7 cellular contexts compared by ENCODE assay signal in the genomic region with DNA sequence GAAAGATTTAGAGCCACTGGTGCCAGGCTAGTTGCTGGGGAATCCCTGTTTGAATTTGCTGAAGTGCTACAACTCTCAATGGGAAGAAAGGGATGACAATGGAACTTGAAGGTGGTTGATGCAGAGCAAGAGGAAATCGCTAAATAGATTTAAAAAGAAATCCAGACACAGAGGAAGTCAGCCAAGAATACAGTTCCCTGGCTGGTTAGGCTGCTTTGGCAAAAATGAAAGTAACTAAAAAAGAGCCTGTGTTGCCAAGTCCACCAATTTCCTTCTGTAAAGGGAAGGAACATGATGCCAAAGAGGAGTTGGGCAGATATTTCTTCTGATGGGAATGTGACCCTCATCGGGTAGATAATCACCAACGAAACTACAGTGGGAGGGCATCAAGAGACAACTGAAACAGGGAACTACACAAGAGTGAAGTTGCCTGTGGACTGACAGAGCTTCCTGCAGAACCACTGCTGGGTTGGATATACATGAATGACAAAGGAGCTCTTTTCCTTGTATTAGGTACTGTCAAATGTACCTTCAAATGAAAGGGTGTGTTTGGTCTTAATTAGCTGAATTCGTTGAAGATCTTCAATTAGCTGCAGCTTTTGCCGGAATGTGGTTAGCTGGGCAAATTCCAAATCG. TPM values are rescaled to one million over a fixed set of nuclear protein-coding genes. Genes with fewer than 3 reads are reported as not detected.
DNase-seq lines count a peak whose midpoint lies in the region; ATAC-seq, FAIRE-seq and TF ChIP-seq lines count a peak whose summit lies in the region.
"Not testable (repeated sequence)": the region's sequence is repeated elsewhere in the genome, so short reads cannot be mapped to it uniquely, and the experiment has no call there.

No MANE protein-coding gene starts in this region.

- not testable (repeated sequence) for H3K36me3 ChIP-seq in GM23338 (ENCODE audit: insufficient read depth); K562 (ENCODE audit: control insufficient read depth, insufficient read depth, low read length); left lung; pancreas

- not testable (repeated sequence) for H3K9me2 ChIP-seq in GM23338 (ENCODE audit: insufficient read depth)

- H4K20me1 ChIP-seq in GM23338 (replicated peaks; ENCODE audit: insufficient read depth); K562 (replicated peaks; ENCODE audit: control insufficient read depth, insufficient read depth, low read length): not testable (repeated sequence)

- H3K9ac ChIP-seq in K562 (ENCODE audit: insufficient read depth in 1 of 2, low read depth in 2 of 2, low read length in 2 of 2) = not testable (repeated sequence)

- not testable (repeated sequence) for H3F3A ChIP-seq in GM23338 (replicated peaks; ENCODE audit: low read depth)

- BruUV-seq in K562 (replicated peaks; lab: Mats Ljungman, UMichigan) = not testable (repeated sequence)

- in situ Hi-C loops in K562 (cut with MboI) = loop anchor here (5.0 kb wide), 1 partner anchor 1403 kb away; no protein-coding TSS in a partner anchor

- intact Hi-C loops in K562 (cut with micrococcal nuclease); left cardiac atrium (cut with DNase I); left lung (cut with DNase I); pancreas (cut with DNase I): not testable (repeated sequence)

- not testable (repeated sequence) for H3K79me2 ChIP-seq in GM23338 (replicated peaks; ENCODE audit: insufficient read depth); K562 (ENCODE audit: control insufficient read depth, insufficient read depth, low read length)

- not testable (repeated sequence) for DNase-seq in GM23338 (ENCODE audit: low spot score); K562 (ENCODE audit: extremely low read depth in 1 of 4, low spot score in 3 of 4); left cardiac atrium; left lung; memory B cell (ENCODE audit: low spot score in 2 of 2); pancreas

- not testable (repeated sequence) for H3K9me3 Mint-ChIP-seq in GM23338, memory B cell

- not testable (repeated sequence) for H3K4me1 ChIP-seq in GM23338 (ENCODE audit: insufficient read depth); K562 (replicated peaks in 1 of 2; ENCODE audit: control insufficient read depth in 2 of 2, insufficient read depth in 2 of 2, low read length in 2 of 2); left lung; pancreas

- ATAC-seq in GM23338 = peak; percentile 83
- ATAC-seq in SK-N-SH treated with all-trans-retinoic acid at 6 μM for 48 hours = peak; percentile 61
- peak; percentile 42; the same call in 1 of the 3 replicates for ATAC-seq in K562
- ATAC-seq in left cardiac atrium = peak; percentile 12 to 37
- ATAC-seq in left lung = peak; percentile 39
- peak; percentile 47 for ATAC-seq in memory B cell (ENCODE audit: low read depth)
- peak in 3 of 4 donors; percentile 34 to 69 (median 63) for ATAC-seq in pancreas

- not testable (repeated sequence) for TF ChIP-seq POLR2A in K562 (conservative IDR thresholded peaks at IDR 0.05)

- H3K27ac Mint-ChIP-seq in GM23338, memory B cell: not testable (repeated sequence)

- TF ChIP-seq EP300 in K562 (IDR thresholded peaks at IDR 0.05; ENCODE audit: low read length) = not testable (repeated sequence)

- TF ChIP-seq CTCF in GM23338 (conservative IDR thresholded peaks at IDR 0.05; ENCODE audit: low read depth in 2 of 2); K562 (IDR thresholded peaks at IDR 0.05 in 2 of 3, conservative IDR thresholded peaks at IDR 0.05 in 1 of 3; ENCODE audit: insufficient read depth in 2 of 3, low read depth in 1 of 3, low read length in 3 of 3); left lung (IDR thresholded peaks at IDR 0.05); pancreas (IDR thresholded peaks at IDR 0.05): not testable (repeated sequence)

- POLR2A ChIA-PET in K562 (lab: Yijun Ruan, JAX) = not testable (repeated sequence)

- H3K9me1 ChIP-seq in K562 (ENCODE audit: control insufficient read depth, insufficient read depth, low read length) = not testable (repeated sequence)

- not testable (repeated sequence) for H3K27me3 Mint-ChIP-seq in GM23338 (ENCODE audit: insufficient read depth, low read depth, poor library complexity); memory B cell

- not testable (repeated sequence) for H3K9me3 ChIP-seq in K562 (replicated peaks; ENCODE audit: control insufficient read depth, insufficient read depth, low read depth, low read length); left lung; pancreas

- TF ChIP-seq RAD21 in K562 (CRISPR knock-in tag; conservative IDR thresholded peaks at IDR 0.05 in 1 of 2, IDR thresholded peaks at IDR 0.05 in 1 of 2) = not testable (repeated sequence)

- not testable (repeated sequence) for H3K36me3 Mint-ChIP-seq in GM23338 (ENCODE audit: low read depth); memory B cell

- not testable (repeated sequence) for H3K4me3 Mint-ChIP-seq in GM23338, memory B cell

- not testable (repeated sequence) for H3K27me3 ChIP-seq in GM23338 (ENCODE audit: insufficient read depth); K562 (ENCODE audit: control insufficient read depth in 2 of 2, insufficient read depth in 2 of 2, low read length in 2 of 2); left lung; pancreas

- H3K4me3 ChIP-seq in GM23338, K562, left lung, pancreas: not testable (repeated sequence)

- H3K4me1 Mint-ChIP-seq in GM23338, memory B cell: not testable (repeated sequence)

- CTCF ChIA-PET in K562 (lab: Yijun Ruan, JAX; ENCODE audit: low intra/inter-chr PET ratio) = not testable (repeated sequence)

- H2AFZ ChIP-seq in GM23338; K562 (ENCODE audit: low read depth, low read length): not testable (repeated sequence)

- H3K4me2 ChIP-seq in GM23338; K562 (ENCODE audit: insufficient read depth, low read length): not testable (repeated sequence)

- no CpG with 5 or more reads among the region's 6 CpGs for WGBS in K562 (ENCODE audit: insufficient coverage, low coverage, missing lambda C conversion rate)
- WGBS in pancreas, 2 donors = no CpG with 5 or more reads among the region's 6 CpGs

- FAIRE-seq in K562 (lab: Jason Lieb, UNC); pancreas (lab: Jason Lieb, UNC): not testable (repeated sequence)

- not testable (repeated sequence) for H3K27ac ChIP-seq in GM23338 (ENCODE audit: low read depth); K562 (ENCODE audit: extremely low read depth, low read depth, low read length); left lung; pancreas

RNA-seq across cellular contexts. Expression of a gene that starts 49.0 kb away (rescaled TPM):
- 61.6 and 67.7 TPM in 2 replicates for total RNA-seq in GM23338 (2014; rRNA removed; shearing (Covaris generic))
- polyA plus RNA-seq in GM23338 (2016; fragmentation: Nextera tagmentation; extraction: Ambion mirVana) (50.9 and 52.2 TPM in 2 replicates), K562 (2011; rRNA removed) (56.7 and 81.6 TPM in 2 replicates), K562 (2014; fragmentation: Illumina TruSeq; extraction: Trizol) (74.5 and 87.7 TPM in 2 replicates), K562 (2014; fragmentation: Nextera tagmentation; extraction: Ambion mirVana) (100 to 1,000 TPM in 1 of 2 experiments, 10 to 100 TPM in 1; 91.7 to 106 TPM), K562 (2014; rRNA removed) (65.2 and 71.3 TPM in 2 replicates), pancreas (10 to 100 TPM; 13.3 TPM)
- total RNA-seq in K562 (2011; cell fraction: chromatin; rRNA removed; ENCODE audit: low replicate concordance) = 49.2 and 146 TPM in 2 replicates
- 35.5 and 36.3 TPM in 2 replicates for total RNA-seq in K562 (2011; cell fraction: nucleolus; rRNA removed)
- total RNA-seq in K562 (2011; cell fraction: nucleoplasm; rRNA removed) = 69.7 and 140 TPM in 2 replicates
- total RNA-seq in K562 (2014; rRNA removed) (55.6 and 67.3 TPM in 2 replicates), K562 (2014; rRNA removed; fragmentation: Illumina TruSeq; extraction: Trizol) (107 and 117 TPM in 2 replicates), K562 (2015; rRNA removed; fragmentation: Illumina TruSeq; extraction: Trizol) (107 and 108 TPM in 2 replicates), K562 (2021) (54.9 and 59.6 TPM in 2 replicates), left cardiac atrium (10 to 100 TPM; 14.6 to 17.0 TPM), left lung (10 to 100 TPM; 30.6 to 36.0 TPM), pancreas (10 to 100 TPM in 5 of 6 donors, 1 to 10 TPM in 1; 9.4 to 15.6 (median 13.4) TPM)
- 23.3 and 29.0 TPM in 2 replicates for polyA plus RNA-seq in K562 (2011; cell fraction: cytosol; rRNA removed)
- 36.3 and 36.8 TPM in 2 replicates for polyA plus RNA-seq in K562 (2011; cell fraction: nucleus; rRNA removed)
- 33.6 and 50.9 TPM in 2 replicates for polyA plus RNA-seq in K562 (2012)
- 64.3 and 65.9 TPM in 2 replicates for polyA minus RNA-seq in K562 (2011; rRNA and poly(A)+ RNA removed)
- 14.9 and 23.0 TPM in 2 replicates for polyA minus RNA-seq in K562 (2011; cell fraction: cytosol; rRNA and poly(A)+ RNA removed)
- 36.6 and 60.4 TPM in 2 replicates for polyA minus RNA-seq in K562 (2011; cell fraction: nucleus; rRNA and poly(A)+ RNA removed)

Comparison
In these comparisons a context has a peak if more than half of its experiments do, and no peak if none do; other contexts are left out.
1. ATAC-seq: peak in every context shown above with its lines; median percentile 83 in GM23338; 63 in pancreas; 61 in SK-N-SH treated with all-trans-retinoic acid at 6 μM for 48 hours; 47 in memory B cell; 42 in K562; 39 in left lung; 24 in left cardiac atrium.